In genomic region chr9:18606281-18606680, GRCh38 we compare ENCODE assay signal across 16 cellular contexts.
DNase-seq lines count a peak whose midpoint lies in the region; ATAC-seq and TF ChIP-seq lines count a peak whose summit lies in the region.
"Had no signal": no experiment of that assay in that cellular context is flagged by ENCODE, and none has a peak within 500 bp of the region (broad histone marks: within the 10 kb centered on the region; RNA-seq: fewer than 3 reads in every experiment).

No MANE protein-coding gene starts in this region.

- ATAC-seq in HG02970 (IDR thresholded peaks at IDR 0.05; ENCODE audit: low FRiP score, unreplicated experiment) (no peak), upper lobe of right lung (no peak), GM19324 (IDR thresholded peaks at IDR 0.05; ENCODE audit: low FRiP score, unreplicated experiment) (no peak)
- ATAC-seq: activated naive CD4-positive, alpha-beta T cell treated with anti-CD3 and anti-CD28 coated beads, Interleukin-2, amount 50 U/mL, for 72 hours had no signal

- H3K4me1 ChIP-seq in HUES48 (ENCODE audit: control insufficient read depth, insufficient read depth, low read length), result peaks cover 34% of the 10 kb centered on the region
- peaks cover 28% of the 10 kb centered on the region for H3K4me1 ChIP-seq in SJCRH30
- H3K4me1 ChIP-seq in stomach, result peaks cover 0 to 32% (median 16%) of the 10 kb centered on the region in 4 donors
- no peaks in the 10 kb centered on the region for H3K4me1 ChIP-seq in upper lobe of right lung

- H3K9me3 ChIP-seq in HUES48 (ENCODE audit: control insufficient read depth, insufficient read depth, low read length), result peaks cover 13% of the 10 kb centered on the region
- no peaks in the 10 kb centered on the region for H3K9me3 ChIP-seq in SJCRH30 (replicated peaks)
- H3K9me3 ChIP-seq in stomach, result no peaks in the 10 kb centered on the region
- no peaks in the 10 kb centered on the region for H3K9me3 ChIP-seq in upper lobe of right lung
- H3K9me3 ChIP-seq: neutrophil had no signal

- no peaks in the 10 kb centered on the region for H3K36me3 ChIP-seq in HUES48 (ENCODE audit: control insufficient read depth, insufficient read depth, low read length)
- peaks cover 2% of the 10 kb centered on the region; the same call in 1 of the 2 replicates for H3K36me3 ChIP-seq in SJCRH30
- no peaks in the 10 kb centered on the region for H3K36me3 ChIP-seq in stomach
- H3K36me3 ChIP-seq in upper lobe of right lung, result no peaks in the 10 kb centered on the region
- H3K36me3 ChIP-seq: neutrophil had no signal

- peak overlapping the region; percentile 71 for H3K27ac ChIP-seq in HUES48 (ENCODE audit: low read depth, low read length)
- peak overlapping the region; percentile 0; the same call in 1 of the 2 replicates for H3K27ac ChIP-seq in SJCRH30
- H3K27ac ChIP-seq in stomach, result peak overlapping the region in 3 of 5 donors; percentile 54 to 58 (median 55)
- no peak overlapping the region for H3K27ac ChIP-seq in upper lobe of right lung
- H3K27ac ChIP-seq: neutrophil, PC-9 had no signal

- DNase-seq in SJCRH30, result no peak
- DNase-seq in fibroblast of peridontal ligament (ENCODE audit: extremely low read depth), result peak; percentile 80
- DNase-seq in stomach, result no peak
- DNase-seq in DMS 273 treated with DMSO at 0.1 percent for 48 hours (lab: John Stamatoyannopoulos, UW), result no peak
- no peak for DNase-seq in upper lobe of right lung
- DNase-seq: activated T-cell treated with anti-CD3 and anti-CD28 coated beads, Interleukin-2, amount 50 U/mL, for 1 hour; Kasumi-1; NCI-H1694 treated with DMSO at 0.1 percent for 48 hours; NCI-H524; PC-9; stimulated activated naive CD4-positive, alpha-beta T cell had no signal

- no peak for TF ChIP-seq EP300 in stomach (IDR thresholded peaks at IDR 0.05)

- no peak overlapping the region for H3K9ac ChIP-seq in HUES48 (ENCODE audit: low read depth, low read length)

- no peak for TF ChIP-seq CTCF in stomach (IDR thresholded peaks at IDR 0.05)
- no peak for TF ChIP-seq CTCF in upper lobe of right lung (IDR thresholded peaks at IDR 0.05)

- H3K4me3 ChIP-seq in HUES48 (ENCODE audit: low read depth, low read length) (no peak overlapping the region), SJCRH30 (no peak overlapping the region), stomach (no peak overlapping the region), upper lobe of right lung (no peak overlapping the region)
- H3K4me3 ChIP-seq: PC-9 had no signal

- 58 to 82% (median 73%) methylated on average over 2 of the region's 2 CpGs for WGBS in stomach, 5 donors

- no peak for TF ChIP-seq POLR2A in stomach (IDR thresholded peaks at IDR 0.05)

- H3K27me3 ChIP-seq in HUES48 (ENCODE audit: control insufficient read depth, insufficient read depth, low read length) (no peaks in the 10 kb centered on the region), SJCRH30 (no peaks in the 10 kb centered on the region), stomach (no peaks in the 10 kb centered on the region), upper lobe of right lung (no peaks in the 10 kb centered on the region)
- H3K27me3 ChIP-seq: neutrophil had no signal

- intact Hi-C loops in stomach (cut with DNase I; ENCODE audit: low total_unique reads) (no loop called here), upper lobe of right lung (cut with DNase I) (no loop called here)
